ENCODE assay signal across 1 cellular context in the genomic region with DNA sequence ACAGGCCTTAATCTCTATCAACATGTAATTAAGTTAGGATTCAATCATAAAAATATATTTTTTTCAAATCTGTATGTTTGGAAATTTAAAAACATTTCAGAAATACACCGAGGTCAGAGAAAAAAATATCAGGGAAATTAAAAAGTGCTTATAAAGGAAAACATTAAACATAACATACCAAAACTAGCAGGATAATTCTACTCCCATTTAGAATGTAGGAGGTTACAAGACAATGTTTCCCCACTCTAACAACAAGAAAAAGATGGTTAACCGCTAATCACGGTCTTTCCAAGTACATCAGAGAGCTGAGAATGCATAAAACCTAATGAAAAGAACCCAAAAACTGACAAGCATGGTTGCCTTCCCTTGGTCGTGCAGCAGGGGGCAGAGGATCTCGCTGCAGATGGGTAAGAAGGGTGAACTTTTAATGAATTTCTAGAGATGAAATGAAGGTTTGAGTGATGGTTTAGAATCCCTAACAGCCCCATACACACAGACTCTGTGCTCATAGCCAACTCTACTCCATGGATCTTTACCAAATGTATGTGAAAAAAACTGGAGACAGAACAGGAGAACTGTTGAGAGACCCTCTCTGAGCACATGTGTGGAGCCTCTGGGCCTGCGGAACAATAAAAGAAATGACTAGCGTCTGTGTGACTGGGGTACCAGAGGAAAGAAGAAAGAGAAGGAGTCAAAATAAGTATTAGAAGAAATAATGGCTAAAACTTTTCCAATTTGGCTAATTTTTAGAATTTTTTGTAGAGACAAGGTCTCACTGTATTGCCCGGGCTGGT.
A peak's percentile ranks its signal among the peaks of the same experiment; 100 is the strongest.
TF ChIP-seq lines count a peak whose summit lies in the region.

No MANE protein-coding gene starts in this region.

TF ChIP-seq in K562, 482 proteins besides CTCF, POLR2A, EP300 and RAD21 (continued from another document):
- TF ChIP-seq, protein P1, sequence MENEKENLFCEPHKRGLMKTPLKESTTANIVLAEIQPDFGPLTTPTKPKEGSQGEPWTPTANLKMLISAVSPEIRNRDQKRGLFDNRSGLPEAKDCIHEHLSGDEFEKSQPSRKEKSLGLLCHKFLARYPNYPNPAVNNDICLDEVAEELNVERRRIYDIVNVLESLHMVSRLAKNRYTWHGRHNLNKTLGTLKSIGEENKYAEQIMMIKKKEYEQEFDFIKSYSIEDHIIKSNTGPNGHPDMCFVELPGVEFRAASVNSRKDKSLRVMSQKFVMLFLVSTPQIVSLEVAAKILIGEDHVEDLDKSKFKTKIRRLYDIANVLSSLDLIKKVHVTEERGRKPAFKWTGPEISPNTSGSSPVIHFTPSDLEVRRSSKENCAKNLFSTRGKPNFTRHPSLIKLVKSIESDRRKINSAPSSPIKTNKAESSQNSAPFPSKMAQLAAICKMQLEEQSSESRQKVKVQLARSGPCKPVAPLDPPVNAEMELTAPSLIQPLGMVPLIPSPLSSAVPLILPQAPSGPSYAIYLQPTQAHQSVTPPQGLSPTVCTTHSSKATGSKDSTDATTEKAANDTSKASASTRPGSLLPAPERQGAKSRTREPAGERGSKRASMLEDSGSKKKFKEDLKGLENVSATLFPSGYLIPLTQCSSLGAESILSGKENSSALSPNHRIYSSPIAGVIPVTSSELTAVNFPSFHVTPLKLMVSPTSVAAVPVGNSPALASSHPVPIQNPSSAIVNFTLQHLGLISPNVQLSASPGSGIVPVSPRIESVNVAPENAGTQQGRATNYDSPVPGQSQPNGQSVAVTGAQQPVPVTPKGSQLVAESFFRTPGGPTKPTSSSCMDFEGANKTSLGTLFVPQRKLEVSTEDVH (IDR thresholded peaks at IDR 0.05; ENCODE audit: low read depth, partially characterized antibody), result no peak
- TF ChIP-seq SMC3 (conservative IDR thresholded peaks at IDR 0.05; ENCODE audit: insufficient read depth, low read depth, low read length) (peak; percentile 64), NFIX (CRISPR knock-in tag; IDR thresholded peaks at IDR 0.05; ENCODE audit: low read depth) (no peak)
- TF ChIP-seq, protein P2, sequence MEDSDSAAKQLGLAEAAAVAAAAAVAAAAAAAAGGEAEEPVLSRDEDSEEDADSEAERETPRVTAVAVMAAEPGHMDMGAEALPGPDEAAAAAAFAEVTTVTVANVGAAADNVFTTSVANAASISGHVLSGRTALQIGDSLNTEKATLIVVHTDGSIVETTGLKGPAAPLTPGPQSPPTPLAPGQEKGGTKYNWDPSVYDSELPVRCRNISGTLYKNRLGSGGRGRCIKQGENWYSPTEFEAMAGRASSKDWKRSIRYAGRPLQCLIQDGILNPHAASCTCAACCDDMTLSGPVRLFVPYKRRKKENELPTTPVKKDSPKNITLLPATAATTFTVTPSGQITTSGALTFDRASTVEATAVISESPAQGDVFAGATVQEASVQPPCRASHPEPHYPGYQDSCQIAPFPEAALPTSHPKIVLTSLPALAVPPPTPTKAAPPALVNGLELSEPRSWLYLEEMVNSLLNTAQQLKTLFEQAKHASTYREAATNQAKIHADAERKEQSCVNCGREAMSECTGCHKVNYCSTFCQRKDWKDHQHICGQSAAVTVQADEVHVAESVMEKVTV (CRISPR knock-in tag; IDR thresholded peaks at IDR 0.05), result 0 out of 2 replicates have a peak, but pooled peaks have one; percentile 16
